18 cellular contexts compared by ENCODE assay signal in genomic region chr6:44250718-44251123, GRCh38. TPM values are rescaled to one million over a fixed set of nuclear protein-coding genes. Genes with fewer than 3 reads are reported as not detected.
DNase-seq lines count a peak whose midpoint lies in the region; ATAC-seq and TF ChIP-seq lines count a peak whose summit lies in the region.
"Had no signal": no experiment of that assay in that cellular context is flagged by ENCODE, and none has a peak within 500 bp of the region (broad histone marks: within the 10 kb centered on the region; RNA-seq: fewer than 3 reads in every experiment).

No MANE protein-coding gene starts in this region.

- H3K27me3 ChIP-seq in GM23248 (replicated peaks; ENCODE audit: insufficient read depth) = no peaks in the 10 kb centered on the region
- H3K27me3 ChIP-seq in trophoblast cell (ENCODE audit: insufficient read depth, low read length) = no peaks in the 10 kb centered on the region
- H3K27me3 ChIP-seq: hepatocyte, thyroid gland had no signal

- H3K27ac ChIP-seq in GM23248 (peak overlapping the region; percentile 30; the same call in 1 of the 2 replicates), mesodermal cell (ENCODE audit: low read depth, low read length, severe bottlenecking) (peak overlapping the region; percentile 10), trophoblast cell (ENCODE audit: low read depth, low read length) (no peak overlapping the region)
- H3K27ac ChIP-seq: hepatocyte, skin epidermis, thyroid gland, WERI-Rb-1 had no signal

- H3K9me3 ChIP-seq in GM23248 (ENCODE audit: low read depth) (no peaks in the 10 kb centered on the region), mesodermal cell (ENCODE audit: control insufficient read depth, low read length) (no peaks in the 10 kb centered on the region), trophoblast cell (ENCODE audit: insufficient read depth, low read depth, low read length) (no peaks in the 10 kb centered on the region)
- H3K9me3 ChIP-seq: thyroid gland had no signal

- H3K4me1 ChIP-seq in GM23248 (ENCODE audit: insufficient read depth) (peaks cover 19% of the 10 kb centered on the region), mesodermal cell (ENCODE audit: control insufficient read depth, insufficient read depth, low read length, poor library complexity, severe bottlenecking) (peaks cover 19% of the 10 kb centered on the region), trophoblast cell (ENCODE audit: control insufficient read depth in 1 of 2, insufficient read depth in 2 of 2, low read length in 2 of 2) (peaks cover under 1 to 8% of the 10 kb centered on the region in 2 experiments)

- no peak overlapping the region for H2AK5ac ChIP-seq in trophoblast cell (ENCODE audit: low read length)

- peaks cover 83% of the 10 kb centered on the region for H3K4me1 Mint-ChIP-seq in activated B cell treated with CpG ODN at 0.5 μM for 24 hours

- no peak overlapping the region for H2BK5ac ChIP-seq in trophoblast cell (ENCODE audit: low read depth, low read length, poor library complexity)

- DNase-seq in DMS53 (lab: John Stamatoyannopoulos, UW) = peak; percentile 47
- DNase-seq in DMS53 treated with DMSO at 0.1 percent for 48 hours (lab: John Stamatoyannopoulos, UW; ENCODE audit: unreplicated experiment) = no peak
- no peak for DNase-seq in GM23248
- DNase-seq in activated B cell treated with CpG ODN at 0.5 μM for 24 hours = no peak
- no peak for DNase-seq in NOMO-1 treated with DMSO at 0.1 percent for 48 hours (lab: John Stamatoyannopoulos, UW; ENCODE audit: unreplicated experiment)
- DNase-seq in trophoblast cell = no peak
- DNase-seq: 8988T, Karpas-422, NCI-H2029, NCI-H82, thyroid gland, WERI-Rb-1 had no signal

- H2AFZ ChIP-seq in GM23248 (no peak overlapping the region), trophoblast cell (ENCODE audit: insufficient read depth, low read length, poor library complexity) (no peak overlapping the region)
- H2AFZ ChIP-seq: hepatocyte had no signal

- H3K4me2 ChIP-seq in GM23248 (ENCODE audit: unreplicated experiment) (no peak overlapping the region), trophoblast cell (ENCODE audit: low read length) (no peak overlapping the region)

- no peak overlapping the region for H2BK120ac ChIP-seq in trophoblast cell (ENCODE audit: insufficient read depth, low read length, poor library complexity)

- H3K18ac ChIP-seq in trophoblast cell (ENCODE audit: low read length) = no peak overlapping the region

- peak overlapping the region; percentile 99 for H3K27ac Mint-ChIP-seq in activated B cell treated with CpG ODN at 0.5 μM for 24 hours

- no peak overlapping the region for H3K4me3 Mint-ChIP-seq in activated B cell treated with CpG ODN at 0.5 μM for 24 hours
- H3K4me3 Mint-ChIP-seq: central memory CD8-positive, alpha-beta T cell had no signal

- ATAC-seq in activated B cell treated with CpG ODN at 0.5 μM for 24 hours (ENCODE audit: low read depth) = no peak
- ATAC-seq in GM18511 (IDR thresholded peaks at IDR 0.05; ENCODE audit: unreplicated experiment) = no peak
- ATAC-seq: left lobe of liver had no signal

- no peak for TF ChIP-seq CTCF in activated B cell treated with CpG ODN at 0.5 μM for 24 hours (IDR thresholded peaks at IDR 0.05)

- no peak overlapping the region for H4K8ac ChIP-seq in trophoblast cell (ENCODE audit: low read depth, low read length)

- WGBS in GM23248 (ENCODE audit: low coverage in 1 of 2, low lambda C conversion rate in 2 of 2, missing lambda C conversion rate in 2 of 2), 2 experiments = 94 to 97% methylated on average over 3 of the region's 3 CpGs
- WGBS in mesodermal cell (ENCODE audit: insufficient coverage in 2 of 2), 2 experiments = 100% methylated on average over 1 of the region's 3 CpGs; no CpG with 5 or more reads in 1 of the 2 experiments
- no CpG with 5 or more reads among the region's 3 CpGs for WGBS in trophoblast cell (ENCODE audit: extremely low coverage, insufficient coverage, insufficient read length)

- POLR2A ChIA-PET in activated B cell treated with CpG ODN at 0.5 μM for 24 hours (lab: Charles Lee) = interaction anchor here (0.7 to 1.5 kb wide), 2 partner anchors 14 to 51 kb away, joined by 4 to 8 read pairs; no protein-coding TSS in a partner anchor

- H3K23ac ChIP-seq in trophoblast cell (ENCODE audit: low read length) = no peak overlapping the region

- H3K27me3 Mint-ChIP-seq in activated B cell treated with CpG ODN at 0.5 μM for 24 hours = no peaks in the 10 kb centered on the region
- H3K27me3 Mint-ChIP-seq: central memory CD8-positive, alpha-beta T cell had no signal

- no peaks in the 10 kb centered on the region for H3K9me2 ChIP-seq in GM23248 (ENCODE audit: insufficient read depth)

- peaks cover 40% of the 10 kb centered on the region; the same call in 1 of the 2 replicates for H4K20me1 ChIP-seq in GM23248 (ENCODE audit: insufficient read depth)

- H3K9ac ChIP-seq in GM23248 (peak overlapping the region; percentile 25; the same call in 1 of the 2 replicates), trophoblast cell (ENCODE audit: low read length) (no peak overlapping the region)

- H3K14ac ChIP-seq in trophoblast cell (ENCODE audit: low read length) = no peak overlapping the region

- no peaks in the 10 kb centered on the region for H3K9me3 Mint-ChIP-seq in activated B cell treated with CpG ODN at 0.5 μM for 24 hours
- H3K9me3 Mint-ChIP-seq: central memory CD8-positive, alpha-beta T cell had no signal

- no peak overlapping the region for H4K91ac ChIP-seq in trophoblast cell (ENCODE audit: low read depth, low read length)

- no peak overlapping the region for H4K12ac ChIP-seq in trophoblast cell (ENCODE audit: low read depth, low read length)

- CTCF ChIA-PET in activated B cell treated with CpG ODN at 0.5 μM for 24 hours (lab: Charles Lee) = interaction anchor here (1.3 to 1.6 kb wide), 2 partner anchors 12 to 13 kb away, joined by 3 to 5 read pairs; no protein-coding TSS in a partner anchor

- peaks cover 14% of the 10 kb centered on the region for H3K79me1 ChIP-seq in trophoblast cell (ENCODE audit: low read length)

- intact Hi-C loops in activated B cell treated with CpG ODN at 0.5 μM for 24 hours (cut with micrococcal nuclease) = no loop called here

- H3K36me3 Mint-ChIP-seq in activated B cell treated with CpG ODN at 0.5 μM for 24 hours (ENCODE audit: low read depth) = peaks cover 90% of the 10 kb centered on the region

- H3K4ac ChIP-seq in trophoblast cell (ENCODE audit: low read depth, low read length) = no peak overlapping the region

- peaks cover 65% of the 10 kb centered on the region for H3K36me3 ChIP-seq in GM23248 (ENCODE audit: low read depth)
- peaks cover 82% of the 10 kb centered on the region for H3K36me3 ChIP-seq in mesodermal cell (ENCODE audit: control insufficient read depth, insufficient read depth, low read length)
- H3K36me3 ChIP-seq in trophoblast cell (ENCODE audit: control insufficient read depth in 1 of 2, insufficient read depth in 2 of 2, low read length in 2 of 2) = peaks cover 43 to 66% of the 10 kb centered on the region in 2 experiments

- no peak overlapping the region for H2BK12ac ChIP-seq in trophoblast cell (ENCODE audit: low read length)

- in situ Hi-C loops in GM23248 (cut with MboI) = no loop called here

- peaks cover 79% of the 10 kb centered on the region for H3F3A ChIP-seq in GM23248 (ENCODE audit: insufficient read depth)

- H3K79me2 ChIP-seq in GM23248 (ENCODE audit: insufficient read depth) = peaks cover 84% of the 10 kb centered on the region
- H3K79me2 ChIP-seq in trophoblast cell (ENCODE audit: control insufficient read depth, insufficient read depth, low read length, poor library complexity) = peaks cover 20% of the 10 kb centered on the region

- H3K4me3 ChIP-seq in GM23248 (no peak overlapping the region), mesodermal cell (ENCODE audit: extremely low read depth, insufficient read depth, low read length, poor library complexity, severe bottlenecking) (no peak overlapping the region), trophoblast cell (ENCODE audit: low read depth, low read length) (no peak overlapping the region)
- H3K4me3 ChIP-seq: hepatocyte, skin epidermis, thyroid gland had no signal

RNA-seq across cellular contexts. Expression of gene HSP90AB1, which starts 3.8 kb away (rescaled TPM):
- 686 and 732 TPM in 2 replicates for total RNA-seq in GM23248 (2014; rRNA removed; shearing (Covaris generic))
- polyA plus RNA-seq in GM23248 (2016; fragmentation: Nextera tagmentation; extraction: Ambion mirVana) = 392 and 395 TPM in 2 replicates
- 1,222 and 1,311 TPM in 2 replicates for total RNA-seq in activated B cell treated with CpG ODN at 0.5 μM for 24 hours
- polyA plus RNA-seq in mesodermal cell (2013, experiment 1 of 2) = 1,346 TPM
- 1,290 TPM for polyA plus RNA-seq in mesodermal cell (2013, experiment 2 of 2)
- polyA plus RNA-seq in trophoblast cell (2013) = 916 and 940 TPM in 2 replicates

RNA-seq across cellular contexts. Expression of gene SLC35B2, which starts 6.6 kb away (rescaled TPM):
- total RNA-seq in GM23248 (2014; rRNA removed; shearing (Covaris generic)) = 106 and 114 TPM in 2 replicates
- polyA plus RNA-seq in GM23248 (2016; fragmentation: Nextera tagmentation; extraction: Ambion mirVana) = 101 and 103 TPM in 2 replicates
- 27.0 and 29.1 TPM in 2 replicates for total RNA-seq in activated B cell treated with CpG ODN at 0.5 μM for 24 hours
- 58.8 TPM for polyA plus RNA-seq in mesodermal cell (2013, experiment 1 of 2)
- polyA plus RNA-seq in mesodermal cell (2013, experiment 2 of 2) = 45.4 TPM
- polyA plus RNA-seq in trophoblast cell (2013) = 48.9 and 52.5 TPM in 2 replicates

RNA-seq across cellular contexts. Expression of gene NFKBIE, which starts 14.6 kb away (rescaled TPM):
- total RNA-seq in GM23248 (2014; rRNA removed; shearing (Covaris generic)) = 2.3 and 6.3 TPM in 2 replicates
- polyA plus RNA-seq in GM23248 (2016; fragmentation: Nextera tagmentation; extraction: Ambion mirVana) = 3.5 and 4.5 TPM in 2 replicates
- total RNA-seq in activated B cell treated with CpG ODN at 0.5 μM for 24 hours = 94.7 and 99.2 TPM in 2 replicates
- polyA plus RNA-seq in mesodermal cell (2013, experiment 1 of 2) = 11.1 TPM
- 8.6 TPM for polyA plus RNA-seq in mesodermal cell (2013, experiment 2 of 2)
- polyA plus RNA-seq in trophoblast cell (2013) = 8.6 and 10.1 TPM in 2 replicates

RNA-seq across cellular contexts. Expression of gene TMEM151B, which starts 19.5 kb away (rescaled TPM):
- total RNA-seq in GM23248 (2014; rRNA removed; shearing (Covaris generic)) = not detected in 2 replicates
- not detected in 2 replicates for polyA plus RNA-seq in GM23248 (2016; fragmentation: Nextera tagmentation; extraction: Ambion mirVana)
- total RNA-seq in activated B cell treated with CpG ODN at 0.5 μM for 24 hours = 0.10 TPM in 1 of 2 replicates, not detected in the other
- 1.5 TPM for polyA plus RNA-seq in mesodermal cell (2013, experiment 1 of 2)
- polyA plus RNA-seq in mesodermal cell (2013, experiment 2 of 2) = 0.46 TPM
- 0.01 TPM in 2 replicates for polyA plus RNA-seq in trophoblast cell (2013)
- total RNA-seq: left lobe of liver, thyroid gland had no signal

RNA-seq across cellular contexts. Expression of gene SLC29A1, which starts 27.3 kb away (rescaled TPM):
- 12.2 and 17.1 TPM in 2 replicates for total RNA-seq in GM23248 (2014; rRNA removed; shearing (Covaris generic))
- polyA plus RNA-seq in GM23248 (2016; fragmentation: Nextera tagmentation; extraction: Ambion mirVana) = 18.4 and 19.2 TPM in 2 replicates
- total RNA-seq in activated B cell treated with CpG ODN at 0.5 μM for 24 hours = 15.0 and 17.3 TPM in 2 replicates
- polyA plus RNA-seq in mesodermal cell (2013, experiment 1 of 2) = 32.1 TPM
- 23.0 TPM for polyA plus RNA-seq in mesodermal cell (2013, experiment 2 of 2)
- 99.2 and 101 TPM in 2 replicates for polyA plus RNA-seq in trophoblast cell (2013)

Comparison
In these comparisons a context has a peak if more than half of its experiments do, and no peak if none do; other contexts are left out.
1. RNA of gene NFKBIE, which starts 14.6 kb away (total RNA-seq): 94.7 to 99.2 TPM in activated B cell treated with CpG ODN at 0.5 μM for 24 hours; 2.3 to 6.3 TPM in GM23248; every median in the first group is over 10 times any median in the second.